ENCODE assay signal across 16 cellular contexts in genomic region chr13:44967656-44968451, GRCh38. TPM values are rescaled to one million over a fixed set of nuclear protein-coding genes. Genes with fewer than 3 reads are reported as not detected.
DNase-seq lines count a peak whose midpoint lies in the region; ATAC-seq, FAIRE-seq and TF ChIP-seq lines count a peak whose summit lies in the region.
"Had no signal": no experiment of that assay in that cellular context is flagged by ENCODE, and none has a peak within 500 bp of the region (broad histone marks: within the 10 kb centered on the region; RNA-seq: fewer than 3 reads in every experiment).

No MANE protein-coding gene starts in this region.

- H3K4ac ChIP-seq in IMR-90 (ENCODE audit: low read depth, low read length): no peak overlapping the region

- TF ChIP-seq POLR2A in IMR-90 (IDR thresholded peaks at IDR 0.05; ENCODE audit: low read depth, low read length) (no peak), endothelial cell of umbilical vein (IDR thresholded peaks at IDR 0.05; ENCODE audit: low read depth, low read length) (no peak), breast epithelium (IDR thresholded peaks at IDR 0.05) (no peak)

- H4K5ac ChIP-seq in IMR-90 (ENCODE audit: low read depth, low read length): peak overlapping the region; percentile 23; the same call in 1 of the 2 replicates

- dilution Hi-C loops in IMR-90 (cut with HindIII; ENCODE audit: low sequenced_read_pairs, unreplicated experiment) (no loop called here), endothelial cell of umbilical vein (cut with MboI; ENCODE audit: extremely low pct_ligation_motif_present, low sequenced_read_pairs) (no loop called here)

- peak; percentile 42 for TF ChIP-seq CTCF in 22Rv1 (IDR thresholded peaks at IDR 0.05)
- TF ChIP-seq CTCF in IMR-90 (conservative IDR thresholded peaks at IDR 0.05; ENCODE audit: low read depth, low read length): peak; percentile 31; the same call in 1 of the 2 replicates
- peak; percentile 13 to 47 for TF ChIP-seq CTCF in endothelial cell of umbilical vein (IDR thresholded peaks at IDR 0.05; ENCODE audit: extremely low read depth in 1 of 2, insufficient read depth in 1 of 2, low read depth in 1 of 2, low read length in 2 of 2)
- TF ChIP-seq CTCF in smooth muscle cell (IDR thresholded peaks at IDR 0.05; ENCODE audit: borderline replicate concordance, insufficient read depth, poor library complexity, severe bottlenecking): no peak
- no peak for TF ChIP-seq CTCF in breast epithelium (IDR thresholded peaks at IDR 0.05)

- peaks cover 15% of the 10 kb centered on the region for H3K36me3 ChIP-seq in IMR-90 (ENCODE audit: control insufficient read depth, insufficient read depth, low read length)
- H3K36me3 ChIP-seq in endothelial cell of umbilical vein (ENCODE audit: control insufficient read depth in 2 of 2, extremely low read depth in 1 of 2, insufficient read depth in 2 of 2, low read length in 2 of 2): peaks cover 5 to 9% of the 10 kb centered on the region in 2 experiments
- peaks cover 15% of the 10 kb centered on the region for H3K36me3 ChIP-seq in smooth muscle cell (ENCODE audit: low read depth)
- no peaks in the 10 kb centered on the region for H3K36me3 ChIP-seq in breast epithelium

- peak; percentile 44; the same call in 1 of the 2 replicates for ATAC-seq in IMR-90 (ENCODE audit: low read depth)
- ATAC-seq: naive thymus-derived CD8-positive, alpha-beta T cell; WTC11 had no signal

- no peaks in the 10 kb centered on the region for H3F3A ChIP-seq in smooth muscle cell (ENCODE audit: low read depth)

- no peak overlapping the region; the same call in 1 of the 2 replicates for H3K9ac ChIP-seq in IMR-90 (ENCODE audit: low read depth, low read length)
- peak overlapping the region; percentile 7 for H3K9ac ChIP-seq in endothelial cell of umbilical vein (replicated peaks; ENCODE audit: extremely low read depth, insufficient read depth, low read length)
- H3K9ac ChIP-seq in smooth muscle cell (ENCODE audit: low read depth): no peak overlapping the region
- H3K9ac ChIP-seq: BLaER1 treated with 17β-estradiol and CSF1 and Interleukin-3, amounts not matched to agents 10 nM and 100 nM had no signal

- no peak overlapping the region for H2AK9ac ChIP-seq in IMR-90 (replicated peaks; ENCODE audit: low read depth, low read length, poor library complexity)

- H3K79me2 ChIP-seq in endothelial cell of umbilical vein (ENCODE audit: control insufficient read depth, insufficient read depth, low read length) (peaks cover 2% of the 10 kb centered on the region), smooth muscle cell (ENCODE audit: low read depth) (no peaks in the 10 kb centered on the region)

- DNase-seq in IMR-90: peak; percentile 31
- DNase-seq in endothelial cell of umbilical vein (ENCODE audit: low read depth, low spot score): peak; percentile 57
- peak; percentile 41 for DNase-seq in myocyte (ENCODE audit: low read depth)
- DNase-seq in GM19240 (ENCODE audit: insufficient read length, low spot score): no peak
- DNase-seq in NCI-H1436 treated with DMSO at 0.1 percent for 48 hours (lab: John Stamatoyannopoulos, UW): no peak
- DNase-seq in smooth muscle cell (lab: John Stamatoyannopoulos, UW; ENCODE audit: unreplicated experiment): no peak
- no peak for DNase-seq in breast epithelium (ENCODE audit: low spot score in 2 of 2)
- DNase-seq: H9; naive thymus-derived CD8-positive, alpha-beta T cell; NCI-H226; stimulated activated CD4-positive, alpha-beta T cell treated with anti-CD3 and anti-CD28 coated beads, Interleukin-1b, Interleukin-23, amount 100 ng/mL, for 48 hours; stimulated activated naive CD4-positive, alpha-beta T cell had no signal

- H4K20me1 ChIP-seq in IMR-90 (ENCODE audit: insufficient read depth, low read length) (no peaks in the 10 kb centered on the region), endothelial cell of umbilical vein (replicated peaks; ENCODE audit: control insufficient read depth, extremely low read depth, insufficient read depth, low read length) (no peaks in the 10 kb centered on the region), smooth muscle cell (ENCODE audit: low read depth) (peaks cover 7% of the 10 kb centered on the region)

- TF ChIP-seq RAD21 in IMR-90 (IDR thresholded peaks at IDR 0.05; ENCODE audit: low read length): peak; percentile 56

- no peak overlapping the region for H2AFZ ChIP-seq in IMR-90 (replicated peaks; ENCODE audit: low read length, poor library complexity)
- H2AFZ ChIP-seq in endothelial cell of umbilical vein (ENCODE audit: low read depth, low read length): no peak overlapping the region
- H2AFZ ChIP-seq in smooth muscle cell (ENCODE audit: low read depth): no peak overlapping the region

- POLR2A ChIA-PET in IMR-90 (lab: Charles Lee; ENCODE audit: unreplicated experiment): no interaction called here
- POLR2A ChIA-PET in endothelial cell of umbilical vein (lab: Charles Lee): interaction anchor here (0.7 kb wide), 1 partner anchor 74 kb away, joined by 4 read pairs; no protein-coding TSS in a partner anchor

- H3K27me3 ChIP-seq in IMR-90 (ENCODE audit: control insufficient read depth, insufficient read depth, low read length) (no peaks in the 10 kb centered on the region), endothelial cell of umbilical vein (ENCODE audit: control insufficient read depth in 2 of 2, insufficient read depth in 2 of 2, low read length in 2 of 2) (no peaks in the 10 kb centered on the region), smooth muscle cell (ENCODE audit: low read depth) (no peaks in the 10 kb centered on the region), breast epithelium (no peaks in the 10 kb centered on the region)
- H3K27me3 ChIP-seq: BLaER1 treated with 17β-estradiol and CSF1 and Interleukin-3, amounts not matched to agents 10 nM and 100 nM had no signal

- no peak overlapping the region for H2BK5ac ChIP-seq in IMR-90 (ENCODE audit: low read depth, low read length, poor library complexity, severe bottlenecking)

- H3K4me1 ChIP-seq in IMR-90 (ENCODE audit: control insufficient read depth, insufficient read depth, low read length) (peaks cover 7% of the 10 kb centered on the region), endothelial cell of umbilical vein (ENCODE audit: control insufficient read depth, extremely low read depth, insufficient read depth, low read length) (peaks cover 27% of the 10 kb centered on the region), smooth muscle cell (ENCODE audit: low read depth) (peaks cover 4% of the 10 kb centered on the region), breast epithelium (no peaks in the 10 kb centered on the region)

- H3K4me3 ChIP-seq in IMR-90 (ENCODE audit: insufficient read depth, low read depth, low read length): no peak overlapping the region
- no peak overlapping the region for H3K4me3 ChIP-seq in endothelial cell of umbilical vein (replicated peaks in 1 of 3; ENCODE audit: insufficient read depth in 1 of 3, low read depth in 1 of 3, low read length in 3 of 3)
- H3K4me3 ChIP-seq in smooth muscle cell: no peak overlapping the region
- no peak overlapping the region for H3K4me3 ChIP-seq in breast epithelium
- H3K4me3 ChIP-seq: BLaER1 treated with 17β-estradiol and CSF1 and Interleukin-3, amounts not matched to agents 10 nM and 100 nM; coronary artery had no signal

- no peak overlapping the region for H3K14ac ChIP-seq in IMR-90 (replicated peaks; ENCODE audit: low read depth, low read length)

- in situ Hi-C loops in IMR-90 (cut with MboI; ENCODE audit: low sequenced_read_pairs): no loop called here

- H3K18ac ChIP-seq in IMR-90 (ENCODE audit: low read depth, low read length): no peak overlapping the region

- H3K27ac ChIP-seq in 22Rv1 (peak overlapping the region; percentile 28; the same call in 1 of the 2 replicates), IMR-90 (ENCODE audit: insufficient read depth, low read length) (no peak overlapping the region), endothelial cell of umbilical vein (ENCODE audit: insufficient read depth, low read depth, low read length) (peak overlapping the region; percentile 20), smooth muscle cell (ENCODE audit: low read depth) (no peak overlapping the region), breast epithelium (no peak overlapping the region)
- H3K27ac ChIP-seq: BLaER1 treated with 17β-estradiol and CSF1 and Interleukin-3, amounts not matched to agents 10 nM and 100 nM had no signal

- no peaks in the 10 kb centered on the region for H3K9me1 ChIP-seq in IMR-90 (ENCODE audit: insufficient read depth, low read length)
- no peaks in the 10 kb centered on the region for H3K9me1 ChIP-seq in endothelial cell of umbilical vein (replicated peaks; ENCODE audit: control insufficient read depth, extremely low read depth, insufficient read depth, low read length)

- H3K79me1 ChIP-seq in IMR-90 (ENCODE audit: low read depth in 1 of 2, low read length in 2 of 2): peaks cover 13 to 27% of the 10 kb centered on the region in 2 experiments; a peak in 3 of 4 replicates

- intact Hi-C loops in IMR-90 (cut with micrococcal nuclease): loop anchor here (2.0 to 5.0 kb wide), 2 partner anchors 151 to 1061 kb away; no protein-coding TSS in a partner anchor
- intact Hi-C loops in endothelial cell of umbilical vein (cut with micrococcal nuclease): loop anchor here (5.0 kb wide), 1 partner anchor 36 kb away; no protein-coding TSS in a partner anchor
- intact Hi-C loops in breast epithelium (cut with DNase I; ENCODE audit: low total_unique reads): loop anchor here (10.0 kb wide), 1 partner anchor 483 kb away; no protein-coding TSS in a partner anchor

- H3K4me2 ChIP-seq in IMR-90 (ENCODE audit: low read depth, low read length) (no peak overlapping the region), endothelial cell of umbilical vein (ENCODE audit: insufficient read depth, low read length) (peak overlapping the region; percentile 8), smooth muscle cell (no peak overlapping the region)
- H3K4me2 ChIP-seq: BLaER1 treated with 17β-estradiol and CSF1 and Interleukin-3, amounts not matched to agents 10 nM and 100 nM had no signal

- no CpG with 5 or more reads among the region's 3 CpGs for WGBS in IMR-90 (ENCODE audit: extremely low coverage in 2 of 2, insufficient read length in 1 of 2), 2 experiments
- 86% methylated on average over 3 of the region's 3 CpGs for WGBS in smooth muscle cell (ENCODE audit: low lambda C conversion rate)

- no peak overlapping the region for H4K91ac ChIP-seq in IMR-90 (ENCODE audit: insufficient read depth, low read depth, low read length)

- no peak overlapping the region for H2BK120ac ChIP-seq in IMR-90 (ENCODE audit: low read depth, low read length)

- H2BK20ac ChIP-seq in IMR-90 (ENCODE audit: low read depth, low read length): no peak overlapping the region

- H2AK5ac ChIP-seq in IMR-90 (ENCODE audit: low read depth, low read length): no peak overlapping the region

- H3K9me3 ChIP-seq in IMR-90 (ENCODE audit: control insufficient read depth, insufficient read depth, low read length) (no peaks in the 10 kb centered on the region), endothelial cell of umbilical vein (replicated peaks; ENCODE audit: control insufficient read depth, insufficient read depth, low read length) (no peaks in the 10 kb centered on the region), smooth muscle cell (replicated peaks; ENCODE audit: low read depth) (peaks cover 5% of the 10 kb centered on the region), breast epithelium (peaks cover 0 to 3% of the 10 kb centered on the region in 2 donors)

- BruUV-seq in IMR-90 (replicated peaks; lab: Mats Ljungman, UMichigan): no TSS peak
- BruUV-seq in endothelial cell of umbilical vein (replicated peaks; lab: Mats Ljungman, UMichigan): no TSS peak

- H2BK15ac ChIP-seq in IMR-90 (ENCODE audit: low read depth, low read length): no peak overlapping the region

- no peak for FAIRE-seq in endothelial cell of umbilical vein (lab: Jason Lieb, UNC)

- no peak overlapping the region for H4K8ac ChIP-seq in IMR-90 (ENCODE audit: low read depth in 2 of 2, low read length in 2 of 2)

- H3K56ac ChIP-seq in IMR-90 (ENCODE audit: extremely low read depth, insufficient read depth, low read length): no peak overlapping the region

- CTCF ChIA-PET in IMR-90 (lab: Yijun Ruan, JAX): interaction anchor here (0.6 to 0.7 kb wide), 4 partner anchors 64 to 1049 kb away, joined by 4 read pairs; no protein-coding TSS in a partner anchor
- CTCF ChIA-PET in endothelial cell of umbilical vein (lab: Charles Lee): interaction anchor here (0.9 to 4.3 kb wide), 11 partner anchors 11 to 484 kb away, joined by 3 to 51 read pairs (median 4); no protein-coding TSS in a partner anchor

- H3K23ac ChIP-seq in IMR-90 (ENCODE audit: low read depth, low read length): no peak overlapping the region

RNA-seq across cellular contexts. Expression of gene NUFIP1, which starts 21.4 kb away (rescaled TPM):
- 1.4 and 2.5 TPM in 2 replicates for total RNA-seq in IMR-90 (2012; rRNA removed)
- polyA plus RNA-seq in IMR-90 (2012; rRNA removed): 2.1 and 2.3 TPM in 2 replicates
- 0.90 and 0.99 TPM in 2 replicates for polyA plus RNA-seq in IMR-90 (2012; cell fraction: cytosol; rRNA removed)
- 0.94 and 1.7 TPM in 2 replicates for polyA plus RNA-seq in IMR-90 (2012; cell fraction: nucleus; rRNA removed; ENCODE audit: low replicate concordance)
- 6.9 and 7.4 TPM in 2 replicates for total RNA-seq in endothelial cell of umbilical vein
- polyA plus RNA-seq in endothelial cell of umbilical vein: 1.1 and 1.4 TPM in 2 replicates
- 2.5 and 2.6 TPM in 2 replicates for polyA plus RNA-seq in endothelial cell of umbilical vein (2011; cell fraction: cytosol; rRNA removed)
- polyA plus RNA-seq in endothelial cell of umbilical vein (2011; cell fraction: nucleus; rRNA removed): 2.4 and 2.7 TPM in 2 replicates
- polyA plus RNA-seq in endothelial cell of umbilical vein (2012): 5.4 and 7.9 TPM in 2 replicates
- polyA minus RNA-seq in endothelial cell of umbilical vein: 1.1 and 1.3 TPM in 2 replicates
- polyA minus RNA-seq in endothelial cell of umbilical vein (2011; cell fraction: cytosol; rRNA and poly(A)+ RNA removed): 3.5 TPM
- 2.9 and 3.0 TPM in 2 replicates for polyA minus RNA-seq in endothelial cell of umbilical vein (2011; cell fraction: nucleus; rRNA and poly(A)+ RNA removed)
- 4.5 and 5.6 TPM in 2 replicates for total RNA-seq in myocyte
- polyA plus RNA-seq in myocyte (2012): 3.4 TPM
- 3.8 and 4.2 TPM in 2 replicates for total RNA-seq in smooth muscle cell
- 4.5 and 5.2 TPM in 2 replicates for polyA plus RNA-seq in smooth muscle cell
- total RNA-seq in breast epithelium: 1 to 10 TPM; 2.4 to 4.0 (median 3.3) TPM

RNA-seq across cellular contexts. Expression of gene GPALPP1, which starts 21.5 kb away (rescaled TPM):
- total RNA-seq in IMR-90 (2012; rRNA removed): 10.6 and 25.3 TPM in 2 replicates
- 8.2 and 12.5 TPM in 2 replicates for polyA plus RNA-seq in IMR-90 (2012; rRNA removed)
- polyA plus RNA-seq in IMR-90 (2012; cell fraction: cytosol; rRNA removed): 2.6 and 3.3 TPM in 2 replicates
- 10.0 and 29.4 TPM in 2 replicates for polyA plus RNA-seq in IMR-90 (2012; cell fraction: nucleus; rRNA removed; ENCODE audit: low replicate concordance)
- total RNA-seq in endothelial cell of umbilical vein: 26.1 and 28.2 TPM in 2 replicates
- polyA plus RNA-seq in endothelial cell of umbilical vein: 7.6 and 8.5 TPM in 2 replicates
- polyA plus RNA-seq in endothelial cell of umbilical vein (2011; cell fraction: cytosol; rRNA removed): 10.8 and 11.0 TPM in 2 replicates
- polyA plus RNA-seq in endothelial cell of umbilical vein (2011; cell fraction: nucleus; rRNA removed): 28.5 and 34.8 TPM in 2 replicates
- 21.1 and 21.2 TPM in 2 replicates for polyA plus RNA-seq in endothelial cell of umbilical vein (2012)
- 20.3 and 22.2 TPM in 2 replicates for polyA minus RNA-seq in endothelial cell of umbilical vein
- polyA minus RNA-seq in endothelial cell of umbilical vein (2011; cell fraction: cytosol; rRNA and poly(A)+ RNA removed): 8.9 TPM
- polyA minus RNA-seq in endothelial cell of umbilical vein (2011; cell fraction: nucleus; rRNA and poly(A)+ RNA removed): 38.1 and 42.8 TPM in 2 replicates
- 27.5 and 30.7 TPM in 2 replicates for total RNA-seq in myocyte
- polyA plus RNA-seq in myocyte (2012): 13.8 TPM
- total RNA-seq in smooth muscle cell: 23.1 and 28.4 TPM in 2 replicates
- polyA plus RNA-seq in smooth muscle cell: 11.1 and 13.7 TPM in 2 replicates
- 10 to 100 TPM; 22.7 to 36.0 (median 23.3) TPM for total RNA-seq in breast epithelium

Comparison
In these comparisons a context has a peak if more than half of its experiments do, and no peak if none do; other contexts are left out.
1. H3K27ac ChIP-seq: peak in 22Rv1 (single experiment) and endothelial cell of umbilical vein (single experiment); none in IMR-90 (single experiment), smooth muscle cell (single experiment) and breast epithelium (0 of 2).
2. CTCF ChIP-seq: peak in 22Rv1 (single experiment), IMR-90 (single experiment) and endothelial cell of umbilical vein (2 of 2); none in smooth muscle cell (single experiment) and breast epithelium (0 of 3).
3. DNase-seq: peak in IMR-90 (single experiment), endothelial cell of umbilical vein (single experiment) and myocyte (single experiment); none in GM19240 (single experiment), NCI-H1436 treated with DMSO at 0.1 percent for 48 hours (single experiment), smooth muscle cell (single experiment) and breast epithelium (0 of 2).